17 cellular contexts compared by ENCODE assay signal in genomic region chr5:59655693-59656309, GRCh38.
"Had no signal": no experiment of that assay in that cellular context is flagged by ENCODE, and none has a peak within 500 bp of the region (broad histone marks: within the 10 kb centered on the region; RNA-seq: fewer than 3 reads in every experiment).

No MANE protein-coding gene starts in this region.

- DNase-seq: activated naive CD4-positive, alpha-beta T cell treated with anti-CD3 and anti-CD28 coated beads, Interleukin-2, amount 10 ng/mL, durations not matched to agents 7 days and 5 days; effector memory CD4-positive, alpha-beta T cell; foreskin keratinocyte; head of caudate nucleus; stimulated activated CD4-positive, alpha-beta T cell treated with anti-CD3 and anti-CD28 coated beads, Interleukin-15, amount 100 ng/mL, for 24 hours; stimulated activated CD4-positive, alpha-beta T cell treated with anti-CD3 and anti-CD28 coated beads, Interleukin-4, amount 100 ng/mL, for 1 hour; SW 1271; upper lobe of left lung had no signal

- FAIRE-seq: astrocyte, bronchial epithelial cell had no signal

- H3K36me3 ChIP-seq: neutrophil, upper lobe of left lung had no signal

- H3K4me1 ChIP-seq: upper lobe of left lung had no signal

- H3K9me3 ChIP-seq: neutrophil, upper lobe of left lung had no signal

- H3K27ac ChIP-seq: foreskin keratinocyte, neutrophil, upper lobe of left lung had no signal

- H3K4me1 Mint-ChIP-seq: activated naive CD4-positive, alpha-beta T cell treated with anti-CD3 and anti-CD28 coated beads, Interleukin-2, amount 10 ng/mL, durations not matched to agents 7 days and 5 days; activated T-helper 17 cell treated with anti-CD3 and anti-CD28 coated beads, Interleukin-2, amount 50 U/mL, for 72 hours had no signal

- ATAC-seq: activated CD4-positive, CD25-positive, alpha-beta regulatory T cell treated with anti-CD3 and anti-CD28 coated beads, Interleukin-2, amount 50 U/mL, for 24 hours; activated T-helper 17 cell treated with anti-CD3 and anti-CD28 coated beads, Interleukin-2, amount 50 U/mL, for 72 hours; foreskin keratinocyte had no signal

- H3K4me3 Mint-ChIP-seq: activated naive CD4-positive, alpha-beta T cell treated with anti-CD3 and anti-CD28 coated beads, Interleukin-2, amount 10 ng/mL, durations not matched to agents 7 days and 5 days; activated T-helper 17 cell treated with anti-CD3 and anti-CD28 coated beads, Interleukin-2, amount 50 U/mL, for 72 hours; dendritic cell treated with granulocyte-macrophage colony-stimulating factor and Interleukin-4, amounts not matched to agents 40 ng/mL and 50 ng/mL, for 4 days; immature natural killer cell; stimulated activated naive CD8-positive, alpha-beta T cell treated with anti-CD3 and anti-CD28 coated beads, Interleukin-15, Interleukin-2, amounts not matched to agents 100 ng/mL and 50 ng/mL, for 24 hours; T-helper 2 cell treated with Interferon-gamma antibody and Interleukin-4, amounts not matched to agents 5 μg/mL and 100 μg/mL, for 36 hours had no signal

- H3K36me3 Mint-ChIP-seq: activated naive CD4-positive, alpha-beta T cell treated with anti-CD3 and anti-CD28 coated beads, Interleukin-2, amount 10 ng/mL, durations not matched to agents 7 days and 5 days; immature natural killer cell had no signal

- H3K9me3 Mint-ChIP-seq: activated naive CD4-positive, alpha-beta T cell treated with anti-CD3 and anti-CD28 coated beads, Interleukin-2, amount 10 ng/mL, durations not matched to agents 7 days and 5 days; activated T-helper 17 cell treated with anti-CD3 and anti-CD28 coated beads, Interleukin-2, amount 50 U/mL, for 72 hours; dendritic cell treated with granulocyte-macrophage colony-stimulating factor and Interleukin-4, amounts not matched to agents 40 ng/mL and 50 ng/mL, for 4 days; immature natural killer cell; stimulated activated naive CD8-positive, alpha-beta T cell treated with anti-CD3 and anti-CD28 coated beads, Interleukin-15, Interleukin-2, amounts not matched to agents 100 ng/mL and 50 ng/mL, for 24 hours; T-helper 2 cell treated with Interferon-gamma antibody and Interleukin-4, amounts not matched to agents 5 μg/mL and 100 μg/mL, for 36 hours had no signal

- H3K27me3 ChIP-seq: foreskin keratinocyte, neutrophil, upper lobe of left lung had no signal

- H3K27ac Mint-ChIP-seq: activated naive CD4-positive, alpha-beta T cell treated with anti-CD3 and anti-CD28 coated beads, Interleukin-2, amount 10 ng/mL, durations not matched to agents 7 days and 5 days; activated T-helper 17 cell treated with anti-CD3 and anti-CD28 coated beads, Interleukin-2, amount 50 U/mL, for 72 hours; dendritic cell treated with granulocyte-macrophage colony-stimulating factor and Interleukin-4, amounts not matched to agents 40 ng/mL and 50 ng/mL, for 4 days; stimulated activated naive CD8-positive, alpha-beta T cell treated with anti-CD3 and anti-CD28 coated beads, Interleukin-15, Interleukin-2, amounts not matched to agents 100 ng/mL and 50 ng/mL, for 24 hours; T-helper 2 cell treated with Interferon-gamma antibody and Interleukin-4, amounts not matched to agents 5 μg/mL and 100 μg/mL, for 36 hours had no signal

- H3K27me3 Mint-ChIP-seq: activated naive CD4-positive, alpha-beta T cell treated with anti-CD3 and anti-CD28 coated beads, Interleukin-2, amount 10 ng/mL, durations not matched to agents 7 days and 5 days; activated T-helper 17 cell treated with anti-CD3 and anti-CD28 coated beads, Interleukin-2, amount 50 U/mL, for 72 hours; dendritic cell treated with granulocyte-macrophage colony-stimulating factor and Interleukin-4, amounts not matched to agents 40 ng/mL and 50 ng/mL, for 4 days; stimulated activated naive CD8-positive, alpha-beta T cell treated with anti-CD3 and anti-CD28 coated beads, Interleukin-15, Interleukin-2, amounts not matched to agents 100 ng/mL and 50 ng/mL, for 24 hours had no signal

- H3K4me3 ChIP-seq: upper lobe of left lung had no signal
